Comparison of ENCODE assay signal across 21 cellular contexts in genomic region chrX:27883468-27884092, GRCh38.
DNase-seq lines count a peak whose midpoint lies in the region; ATAC-seq, FAIRE-seq and TF ChIP-seq lines count a peak whose summit lies in the region.
"Had no signal": no experiment of that assay in that cellular context is flagged by ENCODE, and none has a peak within 500 bp of the region (broad histone marks: within the 10 kb centered on the region; RNA-seq: fewer than 3 reads in every experiment).

No MANE protein-coding gene starts in this region.

- no peak for TF ChIP-seq POLR2A in GM12891 (IDR thresholded peaks at IDR 0.05; ENCODE audit: low read depth, low read length)
- TF ChIP-seq POLR2A in upper lobe of left lung (IDR thresholded peaks at IDR 0.05), result no peak

- peaks cover 5% of the 10 kb centered on the region for H3K4me1 Mint-ChIP-seq in astrocyte (ENCODE audit: low read depth, unreplicated experiment)
- H3K4me1 Mint-ChIP-seq in stimulated activated naive CD8-positive, alpha-beta T cell treated with anti-CD3 and anti-CD28 coated beads, Interleukin-15, amount 100 ng/mL, for 72 hours, result no peaks in the 10 kb centered on the region

- FAIRE-seq in GM12891 (lab: Jason Lieb, UNC), result peak; percentile 20
- peak; percentile 75 for FAIRE-seq in astrocyte (lab: Jason Lieb, UNC)
- FAIRE-seq in pancreas (lab: Jason Lieb, UNC), result peak; percentile 49
- FAIRE-seq: H1 had no signal

- intact Hi-C loops in pancreas (cut with DNase I), result no loop called here

- no peak overlapping the region for H3K4me3 Mint-ChIP-seq in astrocyte (ENCODE audit: unreplicated experiment)
- no peak overlapping the region for H3K4me3 Mint-ChIP-seq in stimulated activated naive CD8-positive, alpha-beta T cell treated with anti-CD3 and anti-CD28 coated beads, Interleukin-15, amount 100 ng/mL, for 72 hours
- H3K4me3 Mint-ChIP-seq: HFFc6 had no signal

- no peak overlapping the region for H3K4me2 ChIP-seq in astrocyte (ENCODE audit: low read length)

- H3K27ac ChIP-seq in astrocyte (ENCODE audit: low read depth, low read length), result no peak overlapping the region
- no peak overlapping the region for H3K27ac ChIP-seq in pancreas
- H3K27ac ChIP-seq in upper lobe of left lung, result no peak overlapping the region

- H3K27me3 ChIP-seq in astrocyte (ENCODE audit: insufficient read depth, low read length) (no peaks in the 10 kb centered on the region), pancreas (peaks cover 0 to 8% (median 0%) of the 10 kb centered on the region in 4 donors), upper lobe of left lung (no peaks in the 10 kb centered on the region)
- H3K27me3 ChIP-seq: MG63 had no signal

- DNase-seq in GM12891 (ENCODE audit: insufficient read length, low spot score) (no peak), astrocyte (ENCODE audit: low read depth) (peak; percentile 11), pancreas (no peak), upper lobe of left lung (no peak)
- DNase-seq in stimulated activated naive CD8-positive, alpha-beta T cell treated with anti-CD3 and anti-CD28 coated beads, Interleukin-15, amount 100 ng/mL, for 72 hours, result no peak
- DNase-seq: ACHN, AML-193, COR-L47, DMS153, EL, HFFc6, MG63, NCI-H1092, NCI-H146, NCI-H2081, NCI-H524, SHP77 treated with DMSO at 0.1 percent for 48 hours had no signal

- 35 to 42% methylated on average over 3 of the region's 3 CpGs for WGBS in pancreas, 2 donors
- WGBS in upper lobe of left lung, 2 donors, result 72 to 78% methylated on average over 3 of the region's 3 CpGs

- H3K27me3 Mint-ChIP-seq in astrocyte (ENCODE audit: low read depth, unreplicated experiment), result no peaks in the 10 kb centered on the region
- no peaks in the 10 kb centered on the region for H3K27me3 Mint-ChIP-seq in stimulated activated naive CD8-positive, alpha-beta T cell treated with anti-CD3 and anti-CD28 coated beads, Interleukin-15, amount 100 ng/mL, for 72 hours

- no peak overlapping the region for H3K9ac ChIP-seq in astrocyte (ENCODE audit: low read length)

- ATAC-seq in HG02885 (IDR thresholded peaks at IDR 0.05; ENCODE audit: poor library complexity, unreplicated experiment), result peak; percentile 50
- ATAC-seq in pancreas, result no peak
- ATAC-seq in stimulated activated naive CD8-positive, alpha-beta T cell treated with anti-CD3 and anti-CD28 coated beads, Interleukin-15, amount 100 ng/mL, for 72 hours, result no peak
- ATAC-seq in upper lobe of left lung (ENCODE audit: low FRiP score in 2 of 2), result no peak
- ATAC-seq in HG02588 (IDR thresholded peaks at IDR 0.05; ENCODE audit: unreplicated experiment), result no peak
- ATAC-seq: SK-N-SH treated with all-trans-retinoic acid at 6 μM for 48 hours had no signal

- H2AFZ ChIP-seq in astrocyte (ENCODE audit: low read depth, low read length), result no peak overlapping the region

- H4K20me1 ChIP-seq in astrocyte (ENCODE audit: insufficient read depth, low read length), result no peaks in the 10 kb centered on the region

- TF ChIP-seq CTCF in astrocyte (IDR thresholded peaks at IDR 0.05; ENCODE audit: insufficient read depth, low read depth, low read length) (no peak), pancreas (IDR thresholded peaks at IDR 0.05) (no peak), upper lobe of left lung (IDR thresholded peaks at IDR 0.05) (no peak)

- TF ChIP-seq EP300 in upper lobe of left lung (IDR thresholded peaks at IDR 0.05), result no peak

- no peak overlapping the region for H3K4me3 ChIP-seq in astrocyte (ENCODE audit: insufficient read depth, low read depth, low read length)
- H3K4me3 ChIP-seq in pancreas, result no peak overlapping the region
- H3K4me3 ChIP-seq in upper lobe of left lung, result no peak overlapping the region
- H3K4me3 ChIP-seq: MG63 had no signal

- H3K9me3 ChIP-seq in astrocyte (ENCODE audit: insufficient read depth, low read depth, low read length), result no peaks in the 10 kb centered on the region
- H3K9me3 ChIP-seq in pancreas, result no peaks in the 10 kb centered on the region
- no peaks in the 10 kb centered on the region for H3K9me3 ChIP-seq in upper lobe of left lung
- H3K9me3 ChIP-seq: MG63 had no signal

- H3K36me3 Mint-ChIP-seq in astrocyte (ENCODE audit: low read depth, unreplicated experiment), result no peaks in the 10 kb centered on the region

- no peaks in the 10 kb centered on the region for H3K79me2 ChIP-seq in astrocyte (ENCODE audit: insufficient read depth, low read length)

- H3K36me3 ChIP-seq in astrocyte (ENCODE audit: insufficient read depth, low read length) (no peaks in the 10 kb centered on the region), pancreas (no peaks in the 10 kb centered on the region), upper lobe of left lung (no peaks in the 10 kb centered on the region)
- H3K36me3 ChIP-seq: MG63 had no signal

- no peak overlapping the region for H3K27ac Mint-ChIP-seq in astrocyte (ENCODE audit: unreplicated experiment)
- no peak overlapping the region for H3K27ac Mint-ChIP-seq in stimulated activated naive CD8-positive, alpha-beta T cell treated with anti-CD3 and anti-CD28 coated beads, Interleukin-15, amount 100 ng/mL, for 72 hours
- H3K27ac Mint-ChIP-seq: HFFc6 had no signal

- H3K4me1 ChIP-seq in astrocyte (ENCODE audit: insufficient read depth, low read length), result no peaks in the 10 kb centered on the region
- H3K4me1 ChIP-seq in pancreas, result no peaks in the 10 kb centered on the region
- no peaks in the 10 kb centered on the region for H3K4me1 ChIP-seq in upper lobe of left lung

- H3K9me3 Mint-ChIP-seq in astrocyte (ENCODE audit: unreplicated experiment), result no peaks in the 10 kb centered on the region
- no peaks in the 10 kb centered on the region for H3K9me3 Mint-ChIP-seq in stimulated activated naive CD8-positive, alpha-beta T cell treated with anti-CD3 and anti-CD28 coated beads, Interleukin-15, amount 100 ng/mL, for 72 hours
- H3K9me3 Mint-ChIP-seq: HFFc6 had no signal

TF ChIP-seq in GM12891, 5 proteins besides CTCF, POLR2A, EP300 and RAD21:
- no peak for TF ChIP-seq POLR2AphosphoS5 (IDR thresholded peaks at IDR 0.05; ENCODE audit: low read depth, low read length)
